In genomic region chr14:101226603-101227425, GRCh38 we compare ENCODE assay signal across 18 cellular contexts.
DNase-seq lines count a peak whose midpoint lies in the region; ATAC-seq, FAIRE-seq and TF ChIP-seq lines count a peak whose summit lies in the region.
"Had no signal": no experiment of that assay in that cellular context is flagged by ENCODE, and none has a peak within 500 bp of the region (broad histone marks: within the 10 kb centered on the region; RNA-seq: fewer than 3 reads in every experiment).

No MANE protein-coding gene starts in this region.

- peak overlapping the region; percentile 84 for H3K4me2 ChIP-seq in BLaER1

- no peak overlapping the region for H3K4me3 ChIP-seq in BLaER1
- no peak overlapping the region for H3K4me3 ChIP-seq in pancreas
- H3K4me3 ChIP-seq: esophagus squamous epithelium, prostate gland had no signal

- H3K4me1 ChIP-seq in BLaER1 (peaks cover 48% of the 10 kb centered on the region), pancreas (no peaks in the 10 kb centered on the region)
- H3K4me1 ChIP-seq: prostate gland had no signal

- intact Hi-C loops in pancreas (cut with DNase I) = no loop called here

- peak; percentile 78 for DNase-seq in left lobe of liver (ENCODE audit: low spot score)
- peak in 2 of 6 donors; percentile 57 to 58 for DNase-seq in pancreas
- DNase-seq in NCI-H1436 (lab: John Stamatoyannopoulos, UW) = no peak
- DNase-seq in H54 (ENCODE audit: insufficient read length, low spot score) = no peak
- DNase-seq in dedifferentiated amniotic fluid mesenchymal stem cell (ENCODE audit: extremely low spot score) = no peak
- DNase-seq: CD8-positive, alpha-beta memory T cell; esophagus squamous epithelium; NCI-H2081; NCI-H524 treated with DMSO at 0.1 percent for 48 hours; SHP77; stimulated activated naive B cell treated with anti-CD40 and anti-IgM and Interleukin-4, amounts not matched to agents 10 μg/mL and 1 μg/mL and 100 μg/mL, for 72 hours; T-helper 1 cell had no signal

- H3K36me3 ChIP-seq in BLaER1 (no peaks in the 10 kb centered on the region), KOPT-K1 (ENCODE audit: insufficient read depth, low read length) (no peaks in the 10 kb centered on the region), pancreas (no peaks in the 10 kb centered on the region)
- H3K36me3 ChIP-seq: esophagus squamous epithelium, prostate gland had no signal

- FAIRE-seq in pancreas (lab: Jason Lieb, UNC) = no peak
- FAIRE-seq in H54 (lab: Jason Lieb, UNC) = no peak

- TF ChIP-seq CTCF in pancreas (IDR thresholded peaks at IDR 0.05) = no peak

- H3K27ac ChIP-seq in BLaER1 (peak overlapping the region; percentile 56; the same call in 1 of the 2 replicates), KOPT-K1 (ENCODE audit: low read depth, low read length, poor library complexity, severe bottlenecking) (peak overlapping the region; percentile 96), pancreas (no peak overlapping the region)
- H3K27ac ChIP-seq: esophagus squamous epithelium, prostate gland had no signal

- no peak for TF ChIP-seq POLR2A in H54 (IDR thresholded peaks at IDR 0.05; ENCODE audit: low read depth, low read length)

- no peak overlapping the region for H3K9ac ChIP-seq in BLaER1

- ATAC-seq in left lobe of liver (peak; percentile 95), pancreas (peak in 3 of 4 donors; percentile 31 to 62 (median 47)), GM18868 (IDR thresholded peaks at IDR 0.05; ENCODE audit: unreplicated experiment) (no peak)
- ATAC-seq: HCT116; stimulated activated naive B cell treated with anti-CD40 and anti-IgM and Interleukin-4, amounts not matched to agents 10 μg/mL and 1 μg/mL and 100 μg/mL, for 72 hours; WTC11 had no signal

- H3K9me3 ChIP-seq in BLaER1 (no peaks in the 10 kb centered on the region), KOPT-K1 (ENCODE audit: insufficient read depth, low read length, poor library complexity, severe bottlenecking) (no peaks in the 10 kb centered on the region), pancreas (no peaks in the 10 kb centered on the region)
- H3K9me3 ChIP-seq: esophagus squamous epithelium, prostate gland had no signal

- no peaks in the 10 kb centered on the region for H4K20me1 ChIP-seq in BLaER1

- H3K27me3 ChIP-seq in BLaER1 (no peaks in the 10 kb centered on the region), pancreas (no peaks in the 10 kb centered on the region)
- H3K27me3 ChIP-seq: esophagus squamous epithelium had no signal

- WGBS in pancreas, 2 donors = 71 to 79% methylated on average over 26 to 27 of the region's 27 CpGs

Comparison
In these comparisons a context has a peak if more than half of its experiments do, and no peak if none do; other contexts are left out.
1. H3K27ac ChIP-seq: peak in BLaER1 (single experiment) and KOPT-K1 (single experiment); none in pancreas (0 of 4).